ENCODE assay signal across 4 cellular contexts in genomic region chrX:21978346-21978745, GRCh38.
TF ChIP-seq lines count a peak whose summit lies in the region.

No MANE protein-coding gene starts in this region.

TF ChIP-seq in A549, 52 proteins besides CTCF, POLR2A, EP300 and RAD21:
- no peak for TF ChIP-seq REST (IDR thresholded peaks at IDR 0.05)
- no peak for TF ChIP-seq CHD4 (IDR thresholded peaks at IDR 0.05; ENCODE audit: borderline replicate concordance)
- TF ChIP-seq CBX8 (IDR thresholded peaks at IDR 0.05): no peak
- peak; percentile 71 to 89 for TF ChIP-seq CEBPB (IDR thresholded peaks at IDR 0.05)

TF ChIP-seq in IMR-90, 13 proteins besides CTCF, POLR2A, EP300 and RAD21:
- TF ChIP-seq USF2 (IDR thresholded peaks at IDR 0.05; ENCODE audit: low read depth, low read length) (no peak), CEBPB (IDR thresholded peaks at IDR 0.05; ENCODE audit: low read depth, low read length) (peak; percentile 90), NFE2L2 (IDR thresholded peaks at IDR 0.05; ENCODE audit: low read depth, low read length) (no peak), FOS (IDR thresholded peaks at IDR 0.05; ENCODE audit: low read depth, low read length) (no peak)

TF ChIP-seq in K562, 482 proteins besides CTCF, POLR2A, EP300 and RAD21:
- peak; percentile 59; the same call in 1 of the 2 replicates for TF ChIP-seq IRF9 (tag; IDR thresholded peaks at IDR 0.05)
- no peak for TF ChIP-seq THRAP3 (IDR thresholded peaks at IDR 0.05; ENCODE audit: borderline replicate concordance)
- peak; percentile 58 for TF ChIP-seq CEBPG (CRISPR knock-in tag; IDR thresholded peaks at IDR 0.05)
- TF ChIP-seq CEBPG (tag; conservative IDR thresholded peaks at IDR 0.05 in 1 of 2, IDR thresholded peaks at IDR 0.05 in 1 of 2): peak in 1 of 2 experiments; percentile 95; a peak in 2 of 4 replicates
- TF ChIP-seq CEBPB (tag; IDR thresholded peaks at IDR 0.05): peak; percentile 91
- TF ChIP-seq ZKSCAN3 (CRISPR knock-in tag; IDR thresholded peaks at IDR 0.05): no peak

TF ChIP-seq in liver, 16 proteins besides CTCF, POLR2A, EP300 and RAD21:
- no peak for TF ChIP-seq SP1 (IDR thresholded peaks at IDR 0.05)
- peak; percentile 65 for TF ChIP-seq YY1 (IDR thresholded peaks at IDR 0.05)
- TF ChIP-seq HNF4A (conservative IDR thresholded peaks at IDR 0.05): peak; percentile 45 to 52
- TF ChIP-seq REST (IDR thresholded peaks at IDR 0.05): no peak
TF ChIP-seq in liver: peak in this region for 2.
